25 cellular contexts compared by ENCODE assay signal in the genomic region with DNA sequence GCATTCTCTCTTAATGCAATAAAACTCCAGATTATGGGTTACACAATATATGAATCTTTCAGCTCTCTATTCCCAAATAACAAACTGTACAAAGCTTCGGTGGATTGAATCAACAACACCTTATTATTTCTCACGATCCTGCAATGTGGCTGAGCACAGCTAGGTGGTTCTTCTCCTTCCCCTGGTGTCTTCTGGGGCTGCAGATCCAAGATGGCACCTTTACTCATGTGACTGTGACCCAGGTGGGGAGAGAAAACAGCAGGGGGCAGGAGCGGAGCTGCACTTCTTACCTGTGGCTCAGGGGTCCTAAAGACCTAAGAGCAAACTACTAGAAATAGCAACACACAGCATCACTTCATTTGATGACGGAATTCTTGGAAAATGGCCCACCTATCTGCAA.
DNase-seq lines count a peak whose midpoint lies in the region; ATAC-seq, FAIRE-seq and TF ChIP-seq lines count a peak whose summit lies in the region.
"Had no signal": no experiment of that assay in that cellular context is flagged by ENCODE, and none has a peak within 500 bp of the region (broad histone marks: within the 10 kb centered on the region; RNA-seq: fewer than 3 reads in every experiment).

No MANE protein-coding gene starts in this region.

- TF ChIP-seq POLR2A in K562 (conservative IDR thresholded peaks at IDR 0.05) (no peak), suprapubic skin (IDR thresholded peaks at IDR 0.05) (no peak)

- in situ Hi-C loops in K562 (cut with MboI): no loop called here

- H3K27me3 ChIP-seq in Karpas-422 (ENCODE audit: low read length) (no peaks in the 10 kb centered on the region), K562 (ENCODE audit: control insufficient read depth in 2 of 2, insufficient read depth in 2 of 2, low read length in 2 of 2) (no peaks in the 10 kb centered on the region), suprapubic skin (no peaks in the 10 kb centered on the region)

- H3K9me2 ChIP-seq in Karpas-422 (replicated peaks; ENCODE audit: insufficient read depth, low read length): no peaks in the 10 kb centered on the region

- ATAC-seq in K562: peak; percentile 74
- ATAC-seq: CD8-positive, alpha-beta T cell; PC-3 had no signal

- H3K27ac ChIP-seq in Karpas-422 (ENCODE audit: low read length) (no peak overlapping the region), K562 (ENCODE audit: extremely low read depth, low read depth, low read length) (no peak overlapping the region), suprapubic skin (no peak overlapping the region)
- H3K27ac ChIP-seq: SK-N-MC had no signal

- BruUV-seq in K562 (replicated peaks; lab: Mats Ljungman, UMichigan): no TSS peak

- TF ChIP-seq CTCF in K562 (IDR thresholded peaks at IDR 0.05 in 2 of 3, conservative IDR thresholded peaks at IDR 0.05 in 1 of 3; ENCODE audit: insufficient read depth in 2 of 3, low read depth in 1 of 3, low read length in 3 of 3) (peak in 2 of 3 experiments; percentile 22 to 37; a peak in 3 of 6 replicates), type B pancreatic cell (conservative IDR thresholded peaks at IDR 0.05) (peak; percentile 40), suprapubic skin (IDR thresholded peaks at IDR 0.05) (no peak)

- intact Hi-C loops in K562 (cut with micrococcal nuclease): no loop called here

- H3K4me2 ChIP-seq in Karpas-422 (ENCODE audit: low read depth, low read length, poor library complexity, severe bottlenecking): no peak overlapping the region
- no peak overlapping the region for H3K4me2 ChIP-seq in K562 (ENCODE audit: insufficient read depth, low read length)

- DNase-seq in NCI-H2171 treated with DMSO at 0.1 percent for 48 hours (lab: John Stamatoyannopoulos, UW) (peak; percentile 40), NCI-H2171 (lab: John Stamatoyannopoulos, UW) (no peak), Karpas-422 (no peak), K562 (ENCODE audit: extremely low read depth in 1 of 4, low spot score in 3 of 4) (peak in 2 of 4 experiments; percentile 19 to 30), type B pancreatic cell (ENCODE audit: extremely low spot score, unreplicated experiment) (no peak), NCI-H1092 (lab: John Stamatoyannopoulos, UW) (no peak), suprapubic skin (ENCODE audit: low spot score in 2 of 2) (no peak), HuH-7 (ENCODE audit: low spot score) (no peak)
- DNase-seq: AML-193; C1 segment of cervical spinal cord; Calu3; CD8-positive, alpha-beta T cell; DMS153; GDM1; HFFc6; KG1; NCI-H1417 treated with DMSO at 0.1 percent for 48 hours; NCI-H187 treated with DMSO at 0.1 percent for 48 hours; NCI-H446; NCI-H526 treated with DMSO at 0.1 percent for 48 hours; PC-3; Right ventricle myocardium superior had no signal

- TF ChIP-seq EP300 in K562 (IDR thresholded peaks at IDR 0.05; ENCODE audit: low read length) (no peak), suprapubic skin (IDR thresholded peaks at IDR 0.05) (no peak)

- no peaks in the 10 kb centered on the region for H3K9me3 Mint-ChIP-seq in type B pancreatic cell
- H3K9me3 Mint-ChIP-seq: CD8-positive, alpha-beta T cell had no signal

- H3K9me3 ChIP-seq in Karpas-422 (ENCODE audit: low read length) (peaks cover 23% of the 10 kb centered on the region), K562 (replicated peaks; ENCODE audit: control insufficient read depth, insufficient read depth, low read depth, low read length) (no peaks in the 10 kb centered on the region), suprapubic skin (no peaks in the 10 kb centered on the region)

- H3K36me3 Mint-ChIP-seq in type B pancreatic cell: no peaks in the 10 kb centered on the region
- H3K36me3 Mint-ChIP-seq: CD8-positive, alpha-beta T cell had no signal

- POLR2A ChIA-PET in K562 (lab: Yijun Ruan, JAX): interaction anchor here (0.6 kb wide), 1 partner anchor 899 kb away, joined by 3 read pairs; no protein-coding TSS in a partner anchor

- H3K36me3 ChIP-seq in Karpas-422 (ENCODE audit: insufficient read depth, low read length) (no peaks in the 10 kb centered on the region), K562 (ENCODE audit: control insufficient read depth, insufficient read depth, low read length) (no peaks in the 10 kb centered on the region), suprapubic skin (no peaks in the 10 kb centered on the region)

- peaks cover 18% of the 10 kb centered on the region for H3K27me3 Mint-ChIP-seq in type B pancreatic cell

- no peak overlapping the region for H3K9ac ChIP-seq in Karpas-422 (ENCODE audit: low read length)
- H3K9ac ChIP-seq in K562 (ENCODE audit: insufficient read depth in 1 of 2, low read depth in 2 of 2, low read length in 2 of 2): no peak overlapping the region

- no peaks in the 10 kb centered on the region for H3K4me1 ChIP-seq in Karpas-422 (ENCODE audit: low read length)
- peaks cover 0 to 3% of the 10 kb centered on the region in 2 experiments; a peak in 1 of 5 replicates for H3K4me1 ChIP-seq in K562 (replicated peaks in 1 of 2; ENCODE audit: control insufficient read depth in 2 of 2, insufficient read depth in 2 of 2, low read length in 2 of 2)
- H3K4me1 ChIP-seq in suprapubic skin: no peaks in the 10 kb centered on the region

- 13% methylated on average over 4 of the region's 4 CpGs for WGBS in K562 (ENCODE audit: insufficient coverage, low coverage, missing lambda C conversion rate)
- WGBS in suprapubic skin: 91% methylated on average over 4 of the region's 4 CpGs

- no peak for TF ChIP-seq RAD21 in K562 (CRISPR knock-in tag; conservative IDR thresholded peaks at IDR 0.05 in 1 of 2, IDR thresholded peaks at IDR 0.05 in 1 of 2)

- no peaks in the 10 kb centered on the region for H3K9me1 ChIP-seq in K562 (ENCODE audit: control insufficient read depth, insufficient read depth, low read length)

- H4K20me1 ChIP-seq in Karpas-422 (ENCODE audit: insufficient read depth, low read depth, low read length): no peaks in the 10 kb centered on the region
- no peaks in the 10 kb centered on the region for H4K20me1 ChIP-seq in K562 (replicated peaks; ENCODE audit: control insufficient read depth, insufficient read depth, low read length)

- no peak overlapping the region for H3K4me3 ChIP-seq in Karpas-422 (ENCODE audit: low read length)
- H3K4me3 ChIP-seq in K562: no peak overlapping the region
- H3K4me3 ChIP-seq in suprapubic skin: no peak overlapping the region
- H3K4me3 ChIP-seq: SK-N-MC had no signal

- H3K4me1 Mint-ChIP-seq in type B pancreatic cell (ENCODE audit: unreplicated experiment): peaks cover 10% of the 10 kb centered on the region

- H2AFZ ChIP-seq in Karpas-422 (ENCODE audit: low read length) (0 out of 2 replicates have a peak overlapping the region, but pooled peaks have one; percentile 20), K562 (ENCODE audit: low read depth, low read length) (peak overlapping the region; percentile 40; the same call in 1 of the 2 replicates)

- CTCF ChIA-PET in K562 (lab: Yijun Ruan, JAX; ENCODE audit: low intra/inter-chr PET ratio): no interaction called here

- H3K79me2 ChIP-seq in Karpas-422 (ENCODE audit: low read length) (no peaks in the 10 kb centered on the region), K562 (ENCODE audit: control insufficient read depth, insufficient read depth, low read length) (no peaks in the 10 kb centered on the region)

- H3K4me3 Mint-ChIP-seq in type B pancreatic cell: no peak overlapping the region
- H3K4me3 Mint-ChIP-seq: CD8-positive, alpha-beta T cell; HFFc6 had no signal

- H3K27ac Mint-ChIP-seq in type B pancreatic cell: no peak overlapping the region
- H3K27ac Mint-ChIP-seq: CD8-positive, alpha-beta T cell; HFFc6 had no signal

- FAIRE-seq in K562 (lab: Jason Lieb, UNC): no peak
- FAIRE-seq: GM19239, H54 had no signal

TF ChIP-seq in K562, 482 proteins besides CTCF, POLR2A, EP300 and RAD21:
- TF ChIP-seq USF2 (CRISPR knock-in tag; IDR thresholded peaks at IDR 0.05) (peak; percentile 23; the same call in 1 of the 2 replicates), GABPA (tag; conservative IDR thresholded peaks at IDR 0.05; ENCODE audit: low read depth) (no peak), YY1 (IDR thresholded peaks at IDR 0.05; ENCODE audit: borderline replicate concordance in 1 of 3, control insufficient read depth in 1 of 3, extremely low read depth in 1 of 3, insufficient read depth in 3 of 3, insufficient read length in 1 of 3, insufficient replicate concordance in 2 of 3, low read depth in 1 of 3, low read length in 2 of 3) (peak in 1 of 3 experiments; percentile 81), CCNT2 (IDR thresholded peaks at IDR 0.05; ENCODE audit: borderline replicate concordance, extremely low read depth, insufficient read length, low read depth, low read length) (no peak)

Comparison
In these comparisons a context has a peak if more than half of its experiments do, and no peak if none do; other contexts are left out.
1. CTCF ChIP-seq: peak in K562 (2 of 3) and type B pancreatic cell (single experiment); none in suprapubic skin (0 of 2).